9 cellular contexts compared by ENCODE assay signal in the genomic region with DNA sequence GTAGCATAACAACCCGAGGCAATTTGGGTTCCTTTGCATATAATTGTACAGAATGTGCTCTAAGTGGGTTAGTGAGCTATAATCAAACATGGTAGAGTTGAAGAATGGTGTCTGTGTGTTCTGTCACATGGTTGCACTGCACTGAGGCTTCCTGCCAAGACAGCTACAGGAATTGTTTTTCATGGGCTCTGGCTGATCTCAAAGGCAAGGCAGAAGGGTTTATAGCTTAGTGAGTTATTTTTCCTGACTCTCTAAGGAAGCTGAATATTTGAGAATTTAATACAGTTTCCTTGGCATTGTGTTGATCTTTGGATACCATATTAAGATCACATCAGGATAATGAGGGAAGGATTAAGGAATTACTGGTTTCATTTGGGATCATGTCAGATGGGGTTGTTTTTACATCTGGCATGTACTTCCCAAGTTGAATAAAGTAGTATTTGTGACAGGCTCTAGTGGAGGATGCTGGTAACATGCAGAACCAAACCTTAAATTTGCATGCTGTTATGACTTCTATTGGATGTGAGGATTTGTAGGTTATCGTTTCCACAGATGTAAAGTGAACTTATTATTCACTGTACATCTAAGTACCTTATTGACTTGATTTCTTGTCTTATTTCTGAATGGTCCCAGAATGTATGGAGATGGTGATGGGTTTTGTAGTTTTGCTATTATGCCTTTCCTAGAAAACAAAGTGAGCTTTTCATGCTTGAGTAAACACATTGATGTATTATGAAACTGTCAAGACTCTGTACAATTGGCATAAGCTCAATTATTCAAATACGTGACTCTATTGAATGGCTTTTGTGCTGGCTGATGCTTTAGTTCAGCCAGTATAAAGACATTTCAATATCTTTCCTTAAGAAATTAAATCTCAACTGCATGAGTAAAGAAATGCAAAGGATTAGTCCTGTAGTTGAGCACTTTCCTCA. TPM values are rescaled to one million over a fixed set of nuclear protein-coding genes. Genes with fewer than 3 reads are reported as not detected.
DNase-seq lines count a peak whose midpoint lies in the region; ATAC-seq, FAIRE-seq and TF ChIP-seq lines count a peak whose summit lies in the region.
"Had no signal": no experiment of that assay in that cellular context is flagged by ENCODE, and none has a peak within 500 bp of the region (broad histone marks: within the 10 kb centered on the region; RNA-seq: fewer than 3 reads in every experiment).

No MANE protein-coding gene starts in this region.

- FAIRE-seq in urothelium cell line (lab: Jason Lieb, UNC): peak; percentile 23

- no peak overlapping the region for H3K9ac ChIP-seq in adipocyte (ENCODE audit: low read length)

- H3K27ac ChIP-seq in heart right ventricle (peak overlapping the region in 2 of 10 donors; percentile 17 to 48), left ventricle myocardium inferior (replicated peaks) (no peak overlapping the region)

- no peak for TF ChIP-seq CTCF in heart right ventricle (IDR thresholded peaks at IDR 0.05)
- no peak for TF ChIP-seq CTCF in left ventricle myocardium inferior (IDR thresholded peaks at IDR 0.05; ENCODE audit: borderline replicate concordance)

- WGBS in heart right ventricle, 2 donors: 64 to 78% methylated on average over 3 of the region's 3 CpGs

- H3K27me3 Mint-ChIP-seq in memory B cell: no peaks in the 10 kb centered on the region
- H3K27me3 Mint-ChIP-seq in activated T-cell treated with anti-CD3 and anti-CD28 coated beads, Interleukin-2, amount 50 U/mL, for 4 hours (ENCODE audit: low read depth): no peaks in the 10 kb centered on the region
- H3K27me3 Mint-ChIP-seq: IgD-negative memory B cell had no signal

- no peak for DNase-seq in heart right ventricle
- no peak for DNase-seq in left ventricle myocardium inferior
- peak; percentile 41 for DNase-seq in adipocyte (ENCODE audit: low read depth)
- no peak for DNase-seq in memory B cell (ENCODE audit: low spot score in 2 of 2)
- no peak for DNase-seq in urothelium cell line (ENCODE audit: low spot score)
- DNase-seq in activated T-cell treated with anti-CD3 and anti-CD28 coated beads, Interleukin-2, amount 50 U/mL, for 4 hours: no peak
- DNase-seq in A172 (ENCODE audit: low spot score): no peak

- H3K9me3 ChIP-seq in heart right ventricle: peaks cover 0 to 10% (median 6%) of the 10 kb centered on the region in 11 donors
- peaks cover 9% of the 10 kb centered on the region for H3K9me3 ChIP-seq in left ventricle myocardium inferior (replicated peaks)
- no peaks in the 10 kb centered on the region for H3K9me3 ChIP-seq in adipocyte (ENCODE audit: control insufficient read depth, low read length)

- H3K4me3 ChIP-seq in heart right ventricle (no peak overlapping the region), left ventricle myocardium inferior (no peak overlapping the region), adipocyte (ENCODE audit: low read length) (no peak overlapping the region)

- ATAC-seq in heart right ventricle: peak; percentile 42 to 90 (median 62)
- ATAC-seq in memory B cell (ENCODE audit: low read depth): peak; percentile 48
- no peak for ATAC-seq in activated T-cell treated with anti-CD3 and anti-CD28 coated beads, Interleukin-2, amount 50 U/mL, for 4 hours
- no peak for ATAC-seq in HG03159 (IDR thresholded peaks at IDR 0.05; ENCODE audit: unreplicated experiment)

- H3K4me1 ChIP-seq in heart right ventricle (peaks cover 0 to 24% (median 4%) of the 10 kb centered on the region in 9 donors), left ventricle myocardium inferior (peaks cover 13% of the 10 kb centered on the region), adipocyte (ENCODE audit: control insufficient read depth, insufficient read depth, low read length) (peaks cover 8% of the 10 kb centered on the region)

- H3K36me3 Mint-ChIP-seq in memory B cell: peaks cover 16% of the 10 kb centered on the region
- peaks cover 7% of the 10 kb centered on the region for H3K36me3 Mint-ChIP-seq in activated T-cell treated with anti-CD3 and anti-CD28 coated beads, Interleukin-2, amount 50 U/mL, for 4 hours (ENCODE audit: insufficient read depth)

- H3K36me3 ChIP-seq in heart right ventricle (no peaks in the 10 kb centered on the region), left ventricle myocardium inferior (no peaks in the 10 kb centered on the region), adipocyte (ENCODE audit: control insufficient read depth, insufficient read depth, low read length, severe bottlenecking) (no peaks in the 10 kb centered on the region)

- peaks cover 19% of the 10 kb centered on the region for H3K4me1 Mint-ChIP-seq in memory B cell
- H3K4me1 Mint-ChIP-seq in activated T-cell treated with anti-CD3 and anti-CD28 coated beads, Interleukin-2, amount 50 U/mL, for 4 hours (ENCODE audit: low read depth): no peaks in the 10 kb centered on the region

- H3K4me3 Mint-ChIP-seq in memory B cell: no peak overlapping the region
- no peak overlapping the region for H3K4me3 Mint-ChIP-seq in activated T-cell treated with anti-CD3 and anti-CD28 coated beads, Interleukin-2, amount 50 U/mL, for 4 hours

- intact Hi-C loops in heart right ventricle (cut with DNase I) (no loop called here), left ventricle myocardium inferior (cut with micrococcal nuclease) (no loop called here)

- H3K9me3 Mint-ChIP-seq in memory B cell: peaks cover 2% of the 10 kb centered on the region
- H3K9me3 Mint-ChIP-seq in activated T-cell treated with anti-CD3 and anti-CD28 coated beads, Interleukin-2, amount 50 U/mL, for 4 hours: peaks cover 8% of the 10 kb centered on the region

- H3K27ac Mint-ChIP-seq in memory B cell: no peak overlapping the region
- H3K27ac Mint-ChIP-seq: IgD-negative memory B cell had no signal

- no peaks in the 10 kb centered on the region for H3K27me3 ChIP-seq in heart right ventricle
- H3K27me3 ChIP-seq in left ventricle myocardium inferior (ENCODE audit: low read depth): no peaks in the 10 kb centered on the region
- H3K27me3 ChIP-seq in adipocyte (replicated peaks; ENCODE audit: control insufficient read depth, insufficient read depth, low read length): no peaks in the 10 kb centered on the region

RNA-seq across cellular contexts. Expression of gene LRRC1, which starts 43.3 kb away (rescaled TPM):
- total RNA-seq in heart right ventricle: 1 to 10 TPM; 1.2 to 7.0 (median 4.7) TPM
- 1 to 10 TPM; 1.3 to 7.5 TPM for polyA plus RNA-seq in heart right ventricle
- total RNA-seq in left ventricle myocardium inferior: 2.7 TPM
- 1 to 10 TPM in 1 of 3 donors, under 1 TPM in 2; 0.78 to 1.9 (median 0.79) TPM for total RNA-seq in activated T-cell treated with anti-CD3 and anti-CD28 coated beads, Interleukin-2, amount 50 U/mL, for 4 hours
- 11.3 and 13.3 TPM in 2 replicates for total RNA-seq in A172 (2014; rRNA removed; shearing (Covaris generic))

Comparison
In these comparisons a context has a peak if more than half of its experiments do, and no peak if none do; other contexts are left out.
1. ATAC-seq: peak in heart right ventricle (8 of 8) and memory B cell (single experiment); none in activated T-cell treated with anti-CD3 and anti-CD28 coated beads, Interleukin-2, amount 50 U/mL, for 4 hours (0 of 2) and HG03159 (single experiment).